In genomic region chr14:61323970-61324369, GRCh38 we compare ENCODE assay signal across 1 cellular context.
TF ChIP-seq lines count a peak whose summit lies in the region.

No MANE protein-coding gene starts in this region.

TF ChIP-seq in endothelial cell of umbilical vein, 7 proteins besides CTCF, POLR2A, EP300 and RAD21 (continued from another document):
- no peak for TF ChIP-seq JUN (IDR thresholded peaks at IDR 0.05; ENCODE audit: borderline replicate concordance, insufficient read depth, insufficient read length, low read depth)
- TF ChIP-seq EZH2 (IDR thresholded peaks at IDR 0.05; ENCODE audit: borderline replicate concordance, low read depth, low read length, severe bottlenecking) = no peak
- TF ChIP-seq MAX (IDR thresholded peaks at IDR 0.05; ENCODE audit: insufficient read depth, insufficient read length) = no peak
TF ChIP-seq in endothelial cell of umbilical vein: peak in this region for 0.
